Comparison of ENCODE assay signal across 8 cellular contexts in the genomic region with DNA sequence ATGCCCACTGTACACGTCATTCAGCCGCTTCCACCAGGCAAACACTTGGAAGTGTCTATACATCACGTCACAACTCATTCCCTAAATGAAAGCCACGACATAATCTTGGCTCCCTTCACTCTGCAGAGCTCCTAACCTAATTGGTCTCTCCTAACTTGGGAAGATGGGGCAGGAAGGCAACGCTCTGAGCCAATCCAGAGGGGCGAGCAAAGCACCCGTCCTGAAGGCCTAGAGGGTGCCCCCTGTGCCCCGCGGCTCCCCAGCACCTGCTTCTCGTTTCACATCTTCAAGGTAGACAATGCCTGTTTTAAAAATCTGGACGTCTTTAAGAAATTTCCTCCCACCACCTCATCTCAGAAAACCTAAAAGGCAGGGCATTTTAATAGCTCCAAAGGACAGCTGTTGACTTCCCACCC. TPM values are rescaled to one million over a fixed set of nuclear protein-coding genes. Genes with fewer than 3 reads are reported as not detected.
DNase-seq lines count a peak whose midpoint lies in the region; ATAC-seq and TF ChIP-seq lines count a peak whose summit lies in the region.

No MANE protein-coding gene starts in this region.

- H3K27me3 Mint-ChIP-seq in nephron (ENCODE audit: low read depth) = peaks cover 11% of the 10 kb centered on the region

- peak overlapping the region in 1 of 4 donors; percentile 60 for H3K27ac ChIP-seq in Peyer's patch

- H3K4me3 ChIP-seq in Peyer's patch (peak overlapping the region; percentile 69 to 95 (median 73)), epithelial cell of esophagus (ENCODE audit: low read length) (peak overlapping the region; percentile 76)

- peak overlapping the region; percentile 88 to 94 (median 91) for H3K4me3 Mint-ChIP-seq in nephron

- in situ Hi-C loops in GM13977 (cut with MboI; ENCODE audit: low pct_unique_long_range_greater_than_20kb, low sequenced_read_pairs, unreplicated experiment) = no loop called here

- H3K4me1 Mint-ChIP-seq in nephron = peaks cover 20% of the 10 kb centered on the region

- peak; percentile 28 for DNase-seq in GM13977 (ENCODE audit: low spot score)
- DNase-seq in Peyer's patch = no peak
- peak; percentile 38 for DNase-seq in epithelial cell of esophagus (ENCODE audit: low read depth)
- no peak for DNase-seq in activated effector memory CD4-positive, alpha-beta T cell treated with anti-CD3 and anti-CD28 coated beads, Interleukin-2, amount 50 U/mL, for 16 hours
- DNase-seq in NCI-H2107 treated with DMSO at 0.1 percent for 48 hours (lab: John Stamatoyannopoulos, UW; ENCODE audit: unreplicated experiment) = no peak
- DNase-seq in medulla oblongata (ENCODE audit: extremely low spot score) = no peak

- TF ChIP-seq CTCF in GM13977 (IDR thresholded peaks at IDR 0.05; ENCODE audit: extremely low read depth, insufficient read depth, missing control alignments) (no peak), Peyer's patch (IDR thresholded peaks at IDR 0.05) (no peak), epithelial cell of esophagus (IDR thresholded peaks at IDR 0.05; ENCODE audit: insufficient read depth, low read depth, low read length, missing control alignments) (no peak), nephron (IDR thresholded peaks at IDR 0.05; ENCODE audit: unreplicated experiment in 3 of 3) (no peak)

- H3K27ac Mint-ChIP-seq in nephron = peak overlapping the region; percentile 59 to 73 (median 68)

- H3K36me3 ChIP-seq in Peyer's patch = peaks cover 0 to 29% (median 0%) of the 10 kb centered on the region in 3 donors

- H3K4me1 ChIP-seq in Peyer's patch = peaks cover 0 to 13% (median 5%) of the 10 kb centered on the region in 4 donors

- H3K9me3 Mint-ChIP-seq in nephron = no peaks in the 10 kb centered on the region

- H3K27me3 ChIP-seq in Peyer's patch = no peaks in the 10 kb centered on the region

- peaks cover 41% of the 10 kb centered on the region for H3K36me3 Mint-ChIP-seq in nephron (ENCODE audit: low read depth)

- TF ChIP-seq POLR2A in Peyer's patch (IDR thresholded peaks at IDR 0.05) = no peak

- H3K9me3 ChIP-seq in Peyer's patch = no peaks in the 10 kb centered on the region

- ATAC-seq in HG02840 (IDR thresholded peaks at IDR 0.05; ENCODE audit: low FRiP score, unreplicated experiment) = no peak

RNA-seq across cellular contexts. Expression of gene CSNK2A2, which starts 1.0 kb away (rescaled TPM):
- 10 to 100 TPM; 25.1 to 36.4 (median 29.6) TPM for total RNA-seq in Peyer's patch

Comparison
In these comparisons a context has a peak if more than half of its experiments do, and no peak if none do; other contexts are left out.
1. DNase-seq: peak in GM13977 (single experiment) and epithelial cell of esophagus (single experiment); none in Peyer's patch (0 of 3), activated effector memory CD4-positive, alpha-beta T cell treated with anti-CD3 and anti-CD28 coated beads, Interleukin-2, amount 50 U/mL, for 16 hours (single experiment), NCI-H2107 treated with DMSO at 0.1 percent for 48 hours (single experiment) and medulla oblongata (single experiment).